ENCODE assay signal across 1 cellular context in the genomic region with DNA sequence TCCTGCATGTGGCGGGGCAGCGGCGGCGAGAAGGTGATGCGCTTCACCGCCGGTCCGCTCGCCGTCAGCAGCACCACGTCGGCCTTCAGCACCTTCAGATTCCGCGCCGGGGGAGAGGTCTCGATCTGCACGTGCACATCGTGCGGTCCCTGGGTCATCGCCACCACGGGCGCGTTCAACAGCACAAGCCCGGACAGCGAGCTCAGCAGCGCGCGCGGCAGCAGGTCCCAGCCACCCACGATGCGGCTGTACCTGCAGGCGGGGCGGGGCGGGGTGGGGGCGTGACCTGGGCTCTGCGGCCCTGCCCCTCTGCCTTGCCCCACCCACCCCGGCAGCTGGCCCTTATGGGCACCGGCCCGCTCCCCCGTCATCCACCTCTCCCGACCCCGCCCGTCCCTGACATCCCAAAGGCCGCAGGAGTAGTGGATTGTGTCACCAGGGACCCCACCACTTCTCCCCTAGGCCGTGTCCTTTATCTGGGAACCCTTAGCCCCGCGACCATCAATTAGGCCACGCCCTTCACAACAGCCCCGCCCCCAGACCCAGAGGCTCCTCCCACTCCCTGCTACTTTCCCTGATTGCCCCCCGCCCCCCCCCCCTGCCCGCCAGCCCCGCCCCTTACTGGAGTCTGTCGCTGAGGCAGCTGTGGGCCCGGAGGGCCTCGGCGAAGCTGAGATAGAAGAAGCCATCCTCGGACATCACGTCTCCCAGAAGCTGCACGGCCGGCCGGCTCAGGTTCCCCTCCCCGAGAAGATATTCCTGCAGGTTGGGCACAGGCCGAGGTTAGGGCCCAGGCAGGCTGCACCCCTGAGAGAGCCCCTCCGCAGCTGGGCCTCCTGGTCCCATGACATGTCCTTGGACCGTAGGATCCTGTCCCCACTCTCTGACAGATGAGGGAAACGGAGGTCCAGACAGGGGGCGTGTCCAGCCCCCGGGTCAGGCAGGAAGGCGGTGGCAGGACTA.
A peak's percentile ranks its signal among the peaks of the same experiment; 100 is the strongest.
TF ChIP-seq lines count a peak whose summit lies in the region.

No MANE protein-coding gene starts in this region.

TF ChIP-seq in K562, 482 proteins besides CTCF, POLR2A, EP300 and RAD21 (continued from another document and continues in another):
- TF ChIP-seq, protein P1, sequence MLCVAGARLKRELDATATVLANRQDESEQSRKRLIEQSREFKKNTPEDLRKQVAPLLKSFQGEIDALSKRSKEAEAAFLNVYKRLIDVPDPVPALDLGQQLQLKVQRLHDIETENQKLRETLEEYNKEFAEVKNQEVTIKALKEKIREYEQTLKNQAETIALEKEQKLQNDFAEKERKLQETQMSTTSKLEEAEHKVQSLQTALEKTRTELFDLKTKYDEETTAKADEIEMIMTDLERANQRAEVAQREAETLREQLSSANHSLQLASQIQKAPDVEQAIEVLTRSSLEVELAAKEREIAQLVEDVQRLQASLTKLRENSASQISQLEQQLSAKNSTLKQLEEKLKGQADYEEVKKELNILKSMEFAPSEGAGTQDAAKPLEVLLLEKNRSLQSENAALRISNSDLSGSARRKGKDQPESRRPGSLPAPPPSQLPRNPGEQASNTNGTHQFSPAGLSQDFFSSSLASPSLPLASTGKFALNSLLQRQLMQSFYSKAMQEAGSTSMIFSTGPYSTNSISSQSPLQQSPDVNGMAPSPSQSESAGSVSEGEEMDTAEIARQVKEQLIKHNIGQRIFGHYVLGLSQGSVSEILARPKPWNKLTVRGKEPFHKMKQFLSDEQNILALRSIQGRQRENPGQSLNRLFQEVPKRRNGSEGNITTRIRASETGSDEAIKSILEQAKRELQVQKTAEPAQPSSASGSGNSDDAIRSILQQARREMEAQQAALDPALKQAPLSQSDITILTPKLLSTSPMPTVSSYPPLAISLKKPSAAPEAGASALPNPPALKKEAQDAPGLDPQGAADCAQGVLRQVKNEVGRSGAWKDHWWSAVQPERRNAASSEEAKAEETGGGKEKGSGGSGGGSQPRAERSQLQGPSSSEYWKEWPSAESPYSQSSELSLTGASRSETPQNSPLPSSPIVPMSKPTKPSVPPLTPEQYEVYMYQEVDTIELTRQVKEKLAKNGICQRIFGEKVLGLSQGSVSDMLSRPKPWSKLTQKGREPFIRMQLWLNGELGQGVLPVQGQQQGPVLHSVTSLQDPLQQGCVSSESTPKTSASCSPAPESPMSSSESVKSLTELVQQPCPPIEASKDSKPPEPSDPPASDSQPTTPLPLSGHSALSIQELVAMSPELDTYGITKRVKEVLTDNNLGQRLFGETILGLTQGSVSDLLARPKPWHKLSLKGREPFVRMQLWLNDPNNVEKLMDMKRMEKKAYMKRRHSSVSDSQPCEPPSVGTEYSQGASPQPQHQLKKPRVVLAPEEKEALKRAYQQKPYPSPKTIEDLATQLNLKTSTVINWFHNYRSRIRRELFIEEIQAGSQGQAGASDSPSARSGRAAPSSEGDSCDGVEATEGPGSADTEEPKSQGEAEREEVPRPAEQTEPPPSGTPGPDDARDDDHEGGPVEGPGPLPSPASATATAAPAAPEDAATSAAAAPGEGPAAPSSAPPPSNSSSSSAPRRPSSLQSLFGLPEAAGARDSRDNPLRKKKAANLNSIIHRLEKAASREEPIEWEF (CRISPR knock-in tag; IDR thresholded peaks at IDR 0.05): no peak
- TF ChIP-seq ZNF282 (CRISPR knock-in tag; IDR thresholded peaks at IDR 0.05): peak; percentile 7; the same call in 1 of the 2 replicates
- TF ChIP-seq ZNF12 (CRISPR knock-in tag; IDR thresholded peaks at IDR 0.05): no peak; the same call in 1 of the 2 replicates
- TF ChIP-seq TAF1 (IDR thresholded peaks at IDR 0.05; ENCODE audit: control insufficient read depth, extremely low read depth, insufficient read depth, low read length, severe bottlenecking): no peak
- TF ChIP-seq, protein P2, sequence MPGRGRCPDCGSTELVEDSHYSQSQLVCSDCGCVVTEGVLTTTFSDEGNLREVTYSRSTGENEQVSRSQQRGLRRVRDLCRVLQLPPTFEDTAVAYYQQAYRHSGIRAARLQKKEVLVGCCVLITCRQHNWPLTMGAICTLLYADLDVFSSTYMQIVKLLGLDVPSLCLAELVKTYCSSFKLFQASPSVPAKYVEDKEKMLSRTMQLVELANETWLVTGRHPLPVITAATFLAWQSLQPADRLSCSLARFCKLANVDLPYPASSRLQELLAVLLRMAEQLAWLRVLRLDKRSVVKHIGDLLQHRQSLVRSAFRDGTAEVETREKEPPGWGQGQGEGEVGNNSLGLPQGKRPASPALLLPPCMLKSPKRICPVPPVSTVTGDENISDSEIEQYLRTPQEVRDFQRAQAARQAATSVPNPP (IDR thresholded peaks at IDR 0.05; ENCODE audit: borderline replicate concordance, insufficient read depth, insufficient read length): no peak
- peak; percentile 75; the same call in 1 of the 2 replicates for TF ChIP-seq EP400 (IDR thresholded peaks at IDR 0.05)
- TF ChIP-seq NEUROD1 (IDR thresholded peaks at IDR 0.05; ENCODE audit: borderline replicate concordance, low read depth, low read length, partially characterized antibody): no peak
- TF ChIP-seq ZBTB1 (CRISPR knock-in tag; IDR thresholded peaks at IDR 0.05; ENCODE audit: borderline replicate concordance, low read depth): peak; percentile 83
- no peak for TF ChIP-seq TFAM (CRISPR knock-in tag; conservative IDR thresholded peaks at IDR 0.05)
- TF ChIP-seq, protein P3, sequence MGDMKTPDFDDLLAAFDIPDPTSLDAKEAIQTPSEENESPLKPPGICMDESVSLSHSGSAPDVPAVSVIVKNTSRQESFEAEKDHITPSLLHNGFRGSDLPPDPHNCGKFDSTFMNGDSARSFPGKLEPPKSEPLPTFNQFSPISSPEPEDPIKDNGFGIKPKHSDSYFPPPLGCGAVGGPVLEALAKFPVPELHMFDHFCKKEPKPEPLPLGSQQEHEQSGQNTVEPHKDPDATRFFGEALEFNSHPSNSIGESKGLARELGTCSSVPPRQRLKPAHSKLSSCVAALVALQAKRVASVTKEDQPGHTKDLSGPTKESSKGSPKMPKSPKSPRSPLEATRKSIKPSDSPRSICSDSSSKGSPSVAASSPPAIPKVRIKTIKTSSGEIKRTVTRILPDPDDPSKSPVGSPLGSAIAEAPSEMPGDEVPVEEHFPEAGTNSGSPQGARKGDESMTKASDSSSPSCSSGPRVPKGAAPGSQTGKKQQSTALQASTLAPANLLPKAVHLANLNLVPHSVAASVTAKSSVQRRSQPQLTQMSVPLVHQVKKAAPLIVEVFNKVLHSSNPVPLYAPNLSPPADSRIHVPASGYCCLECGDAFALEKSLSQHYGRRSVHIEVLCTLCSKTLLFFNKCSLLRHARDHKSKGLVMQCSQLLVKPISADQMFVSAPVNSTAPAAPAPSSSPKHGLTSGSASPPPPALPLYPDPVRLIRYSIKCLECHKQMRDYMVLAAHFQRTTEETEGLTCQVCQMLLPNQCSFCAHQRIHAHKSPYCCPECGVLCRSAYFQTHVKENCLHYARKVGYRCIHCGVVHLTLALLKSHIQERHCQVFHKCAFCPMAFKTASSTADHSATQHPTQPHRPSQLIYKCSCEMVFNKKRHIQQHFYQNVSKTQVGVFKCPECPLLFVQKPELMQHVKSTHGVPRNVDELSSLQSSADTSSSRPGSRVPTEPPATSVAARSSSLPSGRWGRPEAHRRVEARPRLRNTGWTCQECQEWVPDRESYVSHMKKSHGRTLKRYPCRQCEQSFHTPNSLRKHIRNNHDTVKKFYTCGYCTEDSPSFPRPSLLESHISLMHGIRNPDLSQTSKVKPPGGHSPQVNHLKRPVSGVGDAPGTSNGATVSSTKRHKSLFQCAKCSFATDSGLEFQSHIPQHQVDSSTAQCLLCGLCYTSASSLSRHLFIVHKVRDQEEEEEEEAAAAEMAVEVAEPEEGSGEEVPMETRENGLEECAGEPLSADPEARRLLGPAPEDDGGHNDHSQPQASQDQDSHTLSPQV (IDR thresholded peaks at IDR 0.05): no peak
- TF ChIP-seq U2AF1 (optimal IDR thresholded peaks at IDR 0.05; ENCODE audit: low read depth, low read length): peak; percentile 22
- TF ChIP-seq TARDBP (IDR thresholded peaks at IDR 0.05): peak; percentile 19; the same call in 1 of the 2 replicates
- TF ChIP-seq, protein P4, sequence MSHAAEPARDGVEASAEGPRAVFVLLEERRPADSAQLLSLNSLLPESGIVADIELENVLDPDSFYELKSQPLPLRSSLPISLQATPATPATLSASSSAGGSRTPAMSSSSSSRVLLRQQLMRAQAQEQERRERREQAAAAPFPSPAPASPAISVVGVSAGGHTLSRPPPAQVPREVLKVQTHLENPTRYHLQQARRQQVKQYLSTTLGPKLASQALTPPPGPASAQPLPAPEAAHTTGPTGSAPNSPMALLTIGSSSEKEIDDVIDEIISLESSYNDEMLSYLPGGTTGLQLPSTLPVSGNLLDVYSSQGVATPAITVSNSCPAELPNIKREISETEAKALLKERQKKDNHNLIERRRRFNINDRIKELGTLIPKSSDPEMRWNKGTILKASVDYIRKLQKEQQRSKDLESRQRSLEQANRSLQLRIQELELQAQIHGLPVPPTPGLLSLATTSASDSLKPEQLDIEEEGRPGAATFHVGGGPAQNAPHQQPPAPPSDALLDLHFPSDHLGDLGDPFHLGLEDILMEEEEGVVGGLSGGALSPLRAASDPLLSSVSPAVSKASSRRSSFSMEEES (CRISPR knock-in tag; IDR thresholded peaks at IDR 0.05): no peak
- TF ChIP-seq NCOA4 (IDR thresholded peaks at IDR 0.05; ENCODE audit: partially characterized antibody): no peak
- TF ChIP-seq, protein P5, sequence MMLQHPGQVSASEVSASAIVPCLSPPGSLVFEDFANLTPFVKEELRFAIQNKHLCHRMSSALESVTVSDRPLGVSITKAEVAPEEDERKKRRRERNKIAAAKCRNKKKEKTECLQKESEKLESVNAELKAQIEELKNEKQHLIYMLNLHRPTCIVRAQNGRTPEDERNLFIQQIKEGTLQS (IDR thresholded peaks at IDR 0.05): no peak
- TF ChIP-seq, protein P5 (CRISPR knock-in tag; conservative IDR thresholded peaks at IDR 0.05): no peak
- TF ChIP-seq, protein P6, sequence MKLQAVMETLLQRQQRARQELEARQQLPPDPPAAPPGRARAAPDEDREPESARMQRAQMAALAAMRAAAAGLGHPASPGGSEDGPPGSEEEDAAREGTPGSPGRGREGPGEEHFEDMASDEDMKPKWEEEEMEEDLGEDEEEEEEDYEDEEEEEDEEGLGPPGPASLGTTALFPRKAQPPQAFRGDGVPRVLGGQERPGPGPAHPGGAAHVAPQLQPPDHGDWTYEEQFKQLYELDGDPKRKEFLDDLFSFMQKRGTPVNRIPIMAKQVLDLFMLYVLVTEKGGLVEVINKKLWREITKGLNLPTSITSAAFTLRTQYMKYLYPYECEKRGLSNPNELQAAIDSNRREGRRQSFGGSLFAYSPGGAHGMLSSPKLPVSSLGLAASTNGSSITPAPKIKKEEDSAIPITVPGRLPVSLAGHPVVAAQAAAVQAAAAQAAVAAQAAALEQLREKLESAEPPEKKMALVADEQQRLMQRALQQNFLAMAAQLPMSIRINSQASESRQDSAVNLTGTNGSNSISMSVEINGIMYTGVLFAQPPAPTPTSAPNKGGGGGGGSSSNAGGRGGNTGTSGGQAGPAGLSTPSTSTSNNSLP (IDR thresholded peaks at IDR 0.05; ENCODE audit: borderline replicate concordance, low read depth, low read length): no peak
- no peak for TF ChIP-seq ZNF134 (CRISPR knock-in tag; conservative IDR thresholded peaks at IDR 0.05)
- TF ChIP-seq, protein P7, sequence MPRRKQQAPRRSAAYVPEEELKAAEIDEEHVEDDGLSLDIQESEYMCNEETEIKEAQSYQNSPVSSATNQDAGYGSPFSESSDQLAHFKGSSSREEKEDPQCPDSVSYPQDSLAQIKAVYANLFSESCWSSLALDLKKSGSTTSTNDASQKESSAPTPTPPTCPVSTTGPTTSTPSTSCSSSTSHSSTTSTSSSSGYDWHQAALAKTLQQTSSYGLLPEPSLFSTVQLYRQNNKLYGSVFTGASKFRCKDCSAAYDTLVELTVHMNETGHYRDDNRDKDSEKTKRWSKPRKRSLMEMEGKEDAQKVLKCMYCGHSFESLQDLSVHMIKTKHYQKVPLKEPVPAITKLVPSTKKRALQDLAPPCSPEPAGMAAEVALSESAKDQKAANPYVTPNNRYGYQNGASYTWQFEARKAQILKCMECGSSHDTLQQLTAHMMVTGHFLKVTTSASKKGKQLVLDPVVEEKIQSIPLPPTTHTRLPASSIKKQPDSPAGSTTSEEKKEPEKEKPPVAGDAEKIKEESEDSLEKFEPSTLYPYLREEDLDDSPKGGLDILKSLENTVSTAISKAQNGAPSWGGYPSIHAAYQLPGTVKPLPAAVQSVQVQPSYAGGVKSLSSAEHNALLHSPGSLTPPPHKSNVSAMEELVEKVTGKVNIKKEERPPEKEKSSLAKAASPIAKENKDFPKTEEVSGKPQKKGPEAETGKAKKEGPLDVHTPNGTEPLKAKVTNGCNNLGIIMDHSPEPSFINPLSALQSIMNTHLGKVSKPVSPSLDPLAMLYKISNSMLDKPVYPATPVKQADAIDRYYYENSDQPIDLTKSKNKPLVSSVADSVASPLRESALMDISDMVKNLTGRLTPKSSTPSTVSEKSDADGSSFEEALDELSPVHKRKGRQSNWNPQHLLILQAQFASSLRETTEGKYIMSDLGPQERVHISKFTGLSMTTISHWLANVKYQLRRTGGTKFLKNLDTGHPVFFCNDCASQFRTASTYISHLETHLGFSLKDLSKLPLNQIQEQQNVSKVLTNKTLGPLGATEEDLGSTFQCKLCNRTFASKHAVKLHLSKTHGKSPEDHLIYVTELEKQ (CRISPR knock-in tag; IDR thresholded peaks at IDR 0.05): no peak
- TF ChIP-seq, protein P8, sequence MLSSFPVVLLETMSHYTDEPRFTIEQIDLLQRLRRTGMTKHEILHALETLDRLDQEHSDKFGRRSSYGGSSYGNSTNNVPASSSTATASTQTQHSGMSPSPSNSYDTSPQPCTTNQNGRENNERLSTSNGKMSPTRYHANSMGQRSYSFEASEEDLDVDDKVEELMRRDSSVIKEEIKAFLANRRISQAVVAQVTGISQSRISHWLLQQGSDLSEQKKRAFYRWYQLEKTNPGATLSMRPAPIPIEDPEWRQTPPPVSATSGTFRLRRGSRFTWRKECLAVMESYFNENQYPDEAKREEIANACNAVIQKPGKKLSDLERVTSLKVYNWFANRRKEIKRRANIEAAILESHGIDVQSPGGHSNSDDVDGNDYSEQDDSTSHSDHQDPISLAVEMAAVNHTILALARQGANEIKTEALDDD (IDR thresholded peaks at IDR 0.05): no peak
- no peak for TF ChIP-seq IRF2 (CRISPR knock-in tag; IDR thresholded peaks at IDR 0.05)
- no peak for TF ChIP-seq PHF21A (IDR thresholded peaks at IDR 0.05; ENCODE audit: borderline replicate concordance, low read depth)
- TF ChIP-seq DACH1 (IDR thresholded peaks at IDR 0.05; ENCODE audit: partially characterized antibody): no peak
- 0 out of 2 replicates have a peak, but pooled peaks have one; percentile 26 for TF ChIP-seq KLF13 (tag; IDR thresholded peaks at IDR 0.05; ENCODE audit: borderline replicate concordance, low read depth)
- TF ChIP-seq ZNF316 (IDR thresholded peaks at IDR 0.05): no peak
- TF ChIP-seq, protein P9, sequence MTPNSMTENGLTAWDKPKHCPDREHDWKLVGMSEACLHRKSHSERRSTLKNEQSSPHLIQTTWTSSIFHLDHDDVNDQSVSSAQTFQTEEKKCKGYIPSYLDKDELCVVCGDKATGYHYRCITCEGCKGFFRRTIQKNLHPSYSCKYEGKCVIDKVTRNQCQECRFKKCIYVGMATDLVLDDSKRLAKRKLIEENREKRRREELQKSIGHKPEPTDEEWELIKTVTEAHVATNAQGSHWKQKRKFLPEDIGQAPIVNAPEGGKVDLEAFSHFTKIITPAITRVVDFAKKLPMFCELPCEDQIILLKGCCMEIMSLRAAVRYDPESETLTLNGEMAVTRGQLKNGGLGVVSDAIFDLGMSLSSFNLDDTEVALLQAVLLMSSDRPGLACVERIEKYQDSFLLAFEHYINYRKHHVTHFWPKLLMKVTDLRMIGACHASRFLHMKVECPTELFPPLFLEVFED (CRISPR knock-in tag; conservative IDR thresholded peaks at IDR 0.05): no peak
- TF ChIP-seq NFIX (CRISPR knock-in tag; IDR thresholded peaks at IDR 0.05; ENCODE audit: low read depth): no peak
